8 cellular contexts compared by ENCODE assay signal in the genomic region with DNA sequence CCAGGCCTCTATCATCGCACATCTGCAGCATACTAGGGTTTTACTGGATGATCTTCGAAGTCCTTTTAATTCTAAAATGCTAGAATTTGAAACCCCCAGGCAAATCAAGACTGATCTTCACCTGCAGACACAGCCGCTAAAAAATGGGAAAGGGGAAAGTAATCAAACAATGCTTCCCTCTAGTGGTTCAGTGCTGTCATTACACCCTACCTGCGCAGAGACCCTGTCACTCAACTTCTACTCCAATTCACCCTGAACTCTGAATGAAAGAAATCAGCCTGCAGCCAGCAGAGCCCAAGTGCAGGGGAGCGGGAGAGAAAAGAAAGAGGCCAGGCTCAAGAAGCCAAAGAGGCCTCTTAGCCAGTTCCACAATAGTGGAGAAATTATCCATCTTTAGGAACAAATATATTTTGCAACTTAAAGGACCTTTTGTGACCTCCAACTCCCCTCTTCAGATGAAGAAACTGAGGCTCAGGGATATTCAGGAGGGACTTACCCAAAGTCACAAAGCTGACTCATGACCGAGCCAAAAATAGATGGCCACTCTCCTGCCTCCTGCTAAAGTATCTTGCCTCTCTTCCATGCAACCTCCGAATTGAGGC. TPM values are rescaled to one million over a fixed set of nuclear protein-coding genes. Genes with fewer than 3 reads are reported as not detected.
DNase-seq lines count a peak whose midpoint lies in the region; ATAC-seq and TF ChIP-seq lines count a peak whose summit lies in the region.

No MANE protein-coding gene starts in this region.

- WGBS in lung, 2 donors, result 42 to 43% methylated on average over 7 of the region's 7 CpGs
- WGBS in upper lobe of left lung, 2 donors, result 38 to 39% methylated on average over 7 of the region's 7 CpGs

- TF ChIP-seq CTCF in MM.1S (IDR thresholded peaks at IDR 0.05; ENCODE audit: low read length) (peak; percentile 93), chondrocyte (IDR thresholded peaks at IDR 0.05) (peak; percentile 93), lung (IDR thresholded peaks at IDR 0.05; ENCODE audit: control extremely low read depth, extremely low read depth) (peak; percentile 75), upper lobe of left lung (IDR thresholded peaks at IDR 0.05) (peak; percentile 76 to 91 (median 83))

- no peaks in the 10 kb centered on the region for H3K9me3 ChIP-seq in MM.1S (replicated peaks; ENCODE audit: insufficient read depth, low read length)
- no peaks in the 10 kb centered on the region for H3K9me3 ChIP-seq in T-helper 17 cell (ENCODE audit: control insufficient read depth, low read length, poor library complexity, severe bottlenecking)
- no peaks in the 10 kb centered on the region for H3K9me3 ChIP-seq in lung (ENCODE audit: control insufficient read depth in 2 of 2, insufficient read depth in 1 of 2, low read length in 1 of 2)
- H3K9me3 ChIP-seq in upper lobe of left lung, result no peaks in the 10 kb centered on the region

- no peaks in the 10 kb centered on the region for H3F3A ChIP-seq in MM.1S (ENCODE audit: insufficient read depth, low read length)

- H3K9ac ChIP-seq in MM.1S (ENCODE audit: low read length), result no peak overlapping the region

- H3K27ac Mint-ChIP-seq in T-helper 17 cell, result no peak overlapping the region
- H3K27ac Mint-ChIP-seq in chondrocyte (ENCODE audit: unreplicated experiment), result no peak overlapping the region

- H2AFZ ChIP-seq in MM.1S (ENCODE audit: low read length), result no peak overlapping the region

- H3K9me3 Mint-ChIP-seq in chondrocyte (ENCODE audit: low read depth), result no peaks in the 10 kb centered on the region

- H3K4me1 Mint-ChIP-seq in T-helper 17 cell (peaks cover 5% of the 10 kb centered on the region), chondrocyte (ENCODE audit: low read depth) (no peaks in the 10 kb centered on the region)

- H3K36me3 ChIP-seq in MM.1S (replicated peaks; ENCODE audit: insufficient read depth, low read length), result no peaks in the 10 kb centered on the region
- peaks cover 0 to 9% of the 10 kb centered on the region in 2 donors for H3K36me3 ChIP-seq in lung (ENCODE audit: control insufficient read depth in 2 of 2, insufficient read depth in 2 of 2, low read length in 2 of 2)
- H3K36me3 ChIP-seq in upper lobe of left lung, result peaks cover 0 to 11% (median 3%) of the 10 kb centered on the region in 4 donors

- no peak overlapping the region for H3K4me3 ChIP-seq in MM.1S (ENCODE audit: low read length)
- H3K4me3 ChIP-seq in lung, result no peak overlapping the region
- H3K4me3 ChIP-seq in upper lobe of left lung, result no peak overlapping the region

- H4K20me1 ChIP-seq in MM.1S (ENCODE audit: insufficient read depth, low read length), result no peaks in the 10 kb centered on the region

- H3K27me3 Mint-ChIP-seq in T-helper 17 cell (no peaks in the 10 kb centered on the region), chondrocyte (ENCODE audit: low read depth) (no peaks in the 10 kb centered on the region)

- ATAC-seq in activated CD4-positive, CD25-positive, alpha-beta regulatory T cell treated with anti-CD3 and anti-CD28 coated beads, Interleukin-2, amount 50 U/mL, for 24 hours, result no peak
- ATAC-seq in T-helper 17 cell (peak; percentile 63), lung (ENCODE audit: insufficient read depth, low FRiP score) (peak; percentile 71), upper lobe of left lung (ENCODE audit: low FRiP score in 2 of 2) (peak in 1 of 2 donors; percentile 72)

- TF ChIP-seq EP300 in upper lobe of left lung (IDR thresholded peaks at IDR 0.05), result no peak

- H3K4me3 Mint-ChIP-seq in T-helper 17 cell (no peak overlapping the region), chondrocyte (ENCODE audit: unreplicated experiment) (no peak overlapping the region)

- no peak for TF ChIP-seq POLR2A in upper lobe of left lung (IDR thresholded peaks at IDR 0.05)

- peak; percentile 5 for DNase-seq in activated CD4-positive, CD25-positive, alpha-beta regulatory T cell treated with anti-CD3 and anti-CD28 coated beads, Interleukin-2, amount 50 U/mL, for 16 hours (ENCODE audit: low read depth, low spot score)
- DNase-seq in MM.1S (peak; percentile 36), T-helper 17 cell (no peak), chondrocyte (ENCODE audit: low spot score) (no peak), lung (ENCODE audit: low spot score) (no peak), upper lobe of left lung (no peak), UCSD-AML1 (lab: John Stamatoyannopoulos, UW; ENCODE audit: unreplicated experiment) (no peak)

- H3K4me2 ChIP-seq in MM.1S (ENCODE audit: low read depth, low read length), result no peak overlapping the region

- H3K79me2 ChIP-seq in MM.1S (ENCODE audit: low read length), result no peaks in the 10 kb centered on the region

- no peaks in the 10 kb centered on the region for H3K9me2 ChIP-seq in MM.1S (replicated peaks; ENCODE audit: insufficient read depth, low read length)

- H3K36me3 Mint-ChIP-seq in T-helper 17 cell (ENCODE audit: low read depth) (peaks cover 9% of the 10 kb centered on the region), chondrocyte (ENCODE audit: low read depth) (peaks cover 14% of the 10 kb centered on the region)

- H3K27ac ChIP-seq in MM.1S (ENCODE audit: low read length), result no peak overlapping the region
- H3K27ac ChIP-seq in lung (ENCODE audit: low read depth in 1 of 2, low read length in 1 of 2), result no peak overlapping the region
- no peak overlapping the region for H3K27ac ChIP-seq in upper lobe of left lung

- no peaks in the 10 kb centered on the region for H3K27me3 ChIP-seq in MM.1S (replicated peaks; ENCODE audit: insufficient read depth, low read length)
- H3K27me3 ChIP-seq in lung (ENCODE audit: control insufficient read depth, insufficient read depth), result no peaks in the 10 kb centered on the region
- H3K27me3 ChIP-seq in upper lobe of left lung, result no peaks in the 10 kb centered on the region

- H3K4me1 ChIP-seq in MM.1S (ENCODE audit: low read length) (no peaks in the 10 kb centered on the region), lung (ENCODE audit: control insufficient read depth in 2 of 2, insufficient read depth in 2 of 2, low read length in 2 of 2) (no peaks in the 10 kb centered on the region), upper lobe of left lung (no peaks in the 10 kb centered on the region)

RNA-seq across cellular contexts. Expression of a gene that starts 33.0 kb away (rescaled TPM):
- total RNA-seq in T-helper 17 cell (10 to 100 TPM; 34.6 to 39.8 TPM), chondrocyte (34.3 to 37.6 TPM (median 36.6 TPM) in 3 replicates), lung (10 to 100 TPM; 20.5 to 33.3 TPM), upper lobe of left lung (10 to 100 TPM; 21.7 to 40.5 (median 34.8) TPM)
- 10 to 100 TPM; 20.2 to 85.0 TPM for polyA plus RNA-seq in lung

Comparison
In these comparisons a context has a peak if more than half of its experiments do, and no peak if none do; other contexts are left out.
1. DNase-seq: peak in activated CD4-positive, CD25-positive, alpha-beta regulatory T cell treated with anti-CD3 and anti-CD28 coated beads, Interleukin-2, amount 50 U/mL, for 16 hours (single experiment) and MM.1S (single experiment); none in T-helper 17 cell (0 of 3), chondrocyte (single experiment), lung (single experiment), upper lobe of left lung (0 of 2) and UCSD-AML1 (single experiment).
2. ATAC-seq: peak in T-helper 17 cell (single experiment) and lung (single experiment); none in activated CD4-positive, CD25-positive, alpha-beta regulatory T cell treated with anti-CD3 and anti-CD28 coated beads, Interleukin-2, amount 50 U/mL, for 24 hours (0 of 2).
3. Peak in every context shown above with its lines, with median percentiles within 50 percentile points of each other: CTCF ChIP-seq.